In genomic region chr14:99645545-99646505, GRCh38 we compare ENCODE assay signal across 11 cellular contexts. TPM values are rescaled to one million over a fixed set of nuclear protein-coding genes. Genes with fewer than 3 reads are reported as not detected.
DNase-seq lines count a peak whose midpoint lies in the region; ATAC-seq and TF ChIP-seq lines count a peak whose summit lies in the region.
"Had no signal": no experiment of that assay in that cellular context is flagged by ENCODE, and none has a peak within 500 bp of the region (broad histone marks: within the 10 kb centered on the region; RNA-seq: fewer than 3 reads in every experiment).

No MANE protein-coding gene starts in this region.

- no peaks in the 10 kb centered on the region for H3K9me3 ChIP-seq in ascending aorta
- H3K9me3 ChIP-seq in hepatocyte (ENCODE audit: low read depth), result no peaks in the 10 kb centered on the region
- no peaks in the 10 kb centered on the region for H3K9me3 ChIP-seq in sigmoid colon

- no peak overlapping the region for H3K27ac ChIP-seq in ascending aorta
- no peak overlapping the region for H3K27ac ChIP-seq in hepatocyte
- peak overlapping the region; percentile 38 to 65 (median 58) for H3K27ac ChIP-seq in sigmoid colon

- peak overlapping the region; percentile 91 for H3K4me2 ChIP-seq in hepatocyte

- TF ChIP-seq POLR2A in sigmoid colon (IDR thresholded peaks at IDR 0.05), result no peak

- peak; percentile 28 for DNase-seq in COLO668 (lab: John Stamatoyannopoulos, UW; ENCODE audit: unreplicated experiment)
- DNase-seq in ascending aorta (ENCODE audit: low spot score in 2 of 2), result no peak
- DNase-seq in hepatocyte (ENCODE audit: low spot score), result no peak
- no peak for DNase-seq in sigmoid colon
- no peak for DNase-seq in NOMO-1 treated with dmso at 0.1 percent for 144 hours (lab: John Stamatoyannopoulos, UW; ENCODE audit: unreplicated experiment)
- DNase-seq in hepatic stellate cell (ENCODE audit: low spot score), result no peak
- DNase-seq in NCI-H1930 (lab: John Stamatoyannopoulos, UW), result no peak
- DNase-seq: HFFc6; NCI-H2171 treated with DMSO at 0.1 percent for 48 hours; stimulated activated CD4-positive, alpha-beta T cell treated with anti-CD3 and anti-CD28 coated beads, Interleukin-2, amount 100 ng/mL, for 24 hours had no signal

- no peak for TF ChIP-seq EP300 in sigmoid colon (IDR thresholded peaks at IDR 0.05)

- no peaks in the 10 kb centered on the region for H4K20me1 ChIP-seq in hepatocyte (ENCODE audit: insufficient read depth, poor library complexity, severe bottlenecking)

- no peaks in the 10 kb centered on the region for H3K9me2 ChIP-seq in hepatocyte (replicated peaks; ENCODE audit: insufficient read depth)

- no peaks in the 10 kb centered on the region for H3K27me3 ChIP-seq in ascending aorta
- no peaks in the 10 kb centered on the region for H3K27me3 ChIP-seq in hepatocyte
- H3K27me3 ChIP-seq in sigmoid colon, result no peaks in the 10 kb centered on the region

- no peak for ATAC-seq in GM21526 (IDR thresholded peaks at IDR 0.05; ENCODE audit: low FRiP score, unreplicated experiment)

- intact Hi-C loops in ascending aorta (cut with DNase I), result no loop called here
- intact Hi-C loops in sigmoid colon (cut with DNase I), result no loop called here

- peak overlapping the region; percentile 90 for H2AFZ ChIP-seq in hepatocyte

- H3K36me3 ChIP-seq in ascending aorta (no peaks in the 10 kb centered on the region), hepatocyte (replicated peaks; ENCODE audit: insufficient read depth, low read depth) (no peaks in the 10 kb centered on the region), sigmoid colon (no peaks in the 10 kb centered on the region)

- no peaks in the 10 kb centered on the region for H3K79me2 ChIP-seq in hepatocyte

- H3K4me3 ChIP-seq in ascending aorta (peak overlapping the region; percentile 56 to 60), hepatocyte (peak overlapping the region; percentile 13), sigmoid colon (peak overlapping the region; percentile 22 to 65 (median 55))

- TF ChIP-seq CTCF in ascending aorta (IDR thresholded peaks at IDR 0.05) (no peak), hepatocyte (IDR thresholded peaks at IDR 0.05; ENCODE audit: poor library complexity) (no peak), sigmoid colon (IDR thresholded peaks at IDR 0.05) (no peak)

- 90% methylated on average over 20 of the region's 32 CpGs for WGBS in hepatocyte (ENCODE audit: low lambda C conversion rate, missing lambda C conversion rate)
- WGBS in sigmoid colon, 2 donors, result 35 to 49% methylated on average over 32 of the region's 32 CpGs

- no peaks in the 10 kb centered on the region for H3K4me1 ChIP-seq in ascending aorta
- peaks cover 10% of the 10 kb centered on the region for H3K4me1 ChIP-seq in hepatocyte (ENCODE audit: insufficient read depth)
- H3K4me1 ChIP-seq in sigmoid colon, result peaks cover 0 to 18% (median 18%) of the 10 kb centered on the region in 4 donors

RNA-seq across cellular contexts. Expression of gene HHIPL1, which starts 0.9 kb away (rescaled TPM):
- 11.9 TPM for total RNA-seq in ascending aorta
- 0.64 and 0.83 TPM in 2 replicates for total RNA-seq in hepatocyte
- 0.88 and 1.4 TPM in 2 replicates for polyA plus RNA-seq in hepatocyte
- total RNA-seq in sigmoid colon, result 10 to 100 TPM in 1 of 4 donors, 1 to 10 TPM in 3; 3.6 to 10.8 (median 7.0) TPM
- polyA plus RNA-seq in sigmoid colon, result under 1 TPM in 1 of 3 donors, not detected in 2; 0.80 TPM

RNA-seq across cellular contexts. Expression of gene CYP46A1, which starts 38.3 kb away (rescaled TPM):
- total RNA-seq in ascending aorta (not detected), hepatocyte (0.12 and 0.47 TPM in 2 replicates), sigmoid colon (1 to 10 TPM in 3 of 4 donors, under 1 TPM in 1; 0.36 to 2.0 (median 1.6) TPM)
- polyA plus RNA-seq in hepatocyte (1.7 and 2.3 TPM in 2 replicates), sigmoid colon (under 1 TPM in 2 of 3 donors, not detected in 1; under 0.01 to 0.35 TPM)

RNA-seq across cellular contexts. Expression of gene CCDC85C, which starts 41.8 kb away (rescaled TPM):
- total RNA-seq in ascending aorta (0.64 TPM), hepatocyte (32.8 and 37.8 TPM in 2 replicates), sigmoid colon (10 to 100 TPM; 11.4 to 31.9 (median 23.9) TPM)
- polyA plus RNA-seq in hepatocyte (33.8 and 47.2 TPM in 2 replicates), sigmoid colon (10 to 100 TPM; 12.6 to 79.0 (median 49.9) TPM)

Comparison
In these comparisons a context has a peak if more than half of its experiments do, and no peak if none do; other contexts are left out.
1. H3K27ac ChIP-seq: peak in sigmoid colon (4 of 4); none in ascending aorta (0 of 2) and hepatocyte (single experiment).
2. Peak in every context shown above with its lines, with median percentiles within 50 percentile points of each other: H3K4me3 ChIP-seq.